In the genomic region with DNA sequence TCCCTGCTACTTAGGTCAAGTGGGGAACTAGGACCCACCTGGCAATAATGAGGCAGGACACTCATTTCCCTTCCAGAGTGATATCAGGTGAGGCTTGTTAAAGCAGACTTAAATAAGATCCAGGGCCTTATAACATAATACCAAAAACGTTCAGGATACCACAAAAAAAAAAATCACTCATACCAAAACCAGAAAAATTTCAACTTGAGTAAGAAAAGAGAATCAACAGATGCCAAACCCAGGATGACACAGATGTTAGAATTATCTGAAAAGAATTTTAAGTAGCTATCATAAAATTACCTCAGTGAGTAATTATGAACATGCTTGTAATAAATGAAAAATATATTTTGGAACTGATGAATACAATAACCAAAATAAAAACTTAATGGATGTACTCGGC, we compare ENCODE assay signal across 12 cellular contexts.
"Had no signal": no experiment of that assay in that cellular context is flagged by ENCODE, and none has a peak within 500 bp of the region (broad histone marks: within the 10 kb centered on the region; RNA-seq: fewer than 3 reads in every experiment).

No MANE protein-coding gene starts in this region.

- DNase-seq: activated CD4-positive, alpha-beta T cell treated with anti-CD3 and anti-CD28 coated beads for 48 hours; activated naive CD4-positive, alpha-beta T cell treated with Interleukin-2 at 50 U/mL for 16 hours; activated naive CD8-positive, alpha-beta T cell treated with anti-CD3 and anti-CD28 coated beads, Interleukin-2, amount 50 U/mL, for 24 hours; caudate nucleus; colonic mucosa; effector CD4-positive, alpha-beta T cell; hypothalamus; naive B cell; retina; small intestine had no signal

- H3K27me3 Mint-ChIP-seq: activated naive CD8-positive, alpha-beta T cell treated with anti-CD3 and anti-CD28 coated beads, Interleukin-2, amount 50 U/mL, for 24 hours had no signal

- H3K4me1 ChIP-seq: colonic mucosa, tibial nerve had no signal

- H3K27me3 ChIP-seq: colonic mucosa, tibial nerve had no signal

- H3K9me3 ChIP-seq: colonic mucosa had no signal

- H3K4me1 Mint-ChIP-seq: activated naive CD8-positive, alpha-beta T cell treated with anti-CD3 and anti-CD28 coated beads, Interleukin-2, amount 50 U/mL, for 24 hours; mesothelial cell of epicardium; naive B cell had no signal

- H3K4me3 Mint-ChIP-seq: activated naive CD8-positive, alpha-beta T cell treated with anti-CD3 and anti-CD28 coated beads, Interleukin-2, amount 50 U/mL, for 24 hours; mesothelial cell of epicardium had no signal

- H3K27ac ChIP-seq: colonic mucosa, tibial nerve had no signal

- H3K36me3 ChIP-seq: colonic mucosa, tibial nerve had no signal

- ATAC-seq: activated naive CD8-positive, alpha-beta T cell treated with anti-CD3 and anti-CD28 coated beads, Interleukin-2, amount 50 U/mL, for 24 hours had no signal

- H3K4me3 ChIP-seq: colonic mucosa, tibial nerve had no signal

- H3K27ac Mint-ChIP-seq: activated naive CD8-positive, alpha-beta T cell treated with anti-CD3 and anti-CD28 coated beads, Interleukin-2, amount 50 U/mL, for 24 hours; mesothelial cell of epicardium; naive B cell had no signal
